In the genomic region with DNA sequence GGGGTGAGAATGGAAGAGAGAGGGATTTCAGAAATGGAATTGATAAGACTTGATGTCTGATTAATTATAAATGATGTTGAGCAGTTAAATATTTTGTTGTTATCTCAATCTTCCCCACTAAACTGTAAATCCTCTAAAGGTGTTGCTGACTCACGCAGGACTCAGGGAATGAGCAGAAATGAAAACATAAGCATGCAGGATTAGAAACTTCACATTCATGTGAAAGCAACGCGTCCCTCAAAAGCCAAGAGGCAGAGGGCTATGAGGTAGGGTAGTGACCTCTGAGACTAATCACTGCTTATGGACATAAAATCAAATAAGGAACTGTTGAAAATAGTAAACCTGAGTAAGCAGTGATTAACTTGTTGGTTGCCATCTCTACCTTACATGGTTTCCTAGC, we compare ENCODE assay signal across 23 cellular contexts. TPM values are rescaled to one million over a fixed set of nuclear protein-coding genes. Genes with fewer than 3 reads are reported as not detected.
"Had no signal": no experiment of that assay in that cellular context is flagged by ENCODE, and none has a peak within 500 bp of the region (broad histone marks: within the 10 kb centered on the region; RNA-seq: fewer than 3 reads in every experiment).

No MANE protein-coding gene starts in this region.

- H3K27ac ChIP-seq: foreskin keratinocyte, heart right ventricle, left lung, lower lobe of right lung, right lobe of liver had no signal

- H3K9me3 ChIP-seq: ascending aorta, heart right ventricle, left lung, lower lobe of right lung, mucosa of descending colon, right lobe of liver, thoracic aorta had no signal

- ATAC-seq: activated CD4-positive, alpha-beta T cell treated with anti-CD3 and anti-CD28 coated beads for 36 hours; esophagus mucosa; foreskin keratinocyte; heart right ventricle; left lung; lower lobe of right lung; mucosa of descending colon; natural killer cell treated with Interleukin-12 subunit alpha and Interleukin-12 subunit beta and Interleukin-15 and Interleukin-18, amount 100 ng/mL, for 72 hours; right lobe of liver had no signal

- H3K4me1 ChIP-seq: right lobe of liver had no signal

- H3K4me3 ChIP-seq: ascending aorta, heart right ventricle, left lung, lower lobe of right lung, mucosa of descending colon, right lobe of liver, thoracic aorta had no signal

- H3K27me3 ChIP-seq: ascending aorta, foreskin keratinocyte, heart right ventricle, left lung, right lobe of liver had no signal

- H3K36me3 ChIP-seq: ascending aorta, heart right ventricle, left lung, lower lobe of right lung, right lobe of liver, thoracic aorta had no signal

- DNase-seq: activated CD4-positive, alpha-beta T cell treated with anti-CD3 and anti-CD28 coated beads for 36 hours; activated CD4-positive, alpha-beta T cell treated with anti-CD3 and anti-CD28 coated beads, Interleukin-2, amount 50 U/mL, for 4 hours; activated CD4-positive, CD25-positive, alpha-beta regulatory T cell; activated gamma-delta T cell; activated naive CD4-positive, alpha-beta T cell treated with anti-CD3 and anti-CD28 coated beads, Interleukin-2, amount 10 ng/mL, durations not matched to agents 7 days and 5 days; activated naive CD8-positive, alpha-beta T cell treated with anti-CD3 and anti-CD28 coated beads, Interleukin-2, amount 10 ng/mL, durations not matched to agents 7 days and 5 days; activated T-cell treated with anti-CD3 and anti-CD28 coated beads, Interleukin-2, amount 50 U/mL, for 1 hour; caudate nucleus; cortex of kidney; foreskin keratinocyte; heart right ventricle; left lung; lower lobe of right lung; mucosa of descending colon; posterior cingulate gyrus; right lobe of liver; stimulated activated CD4-positive, alpha-beta T cell treated with anti-CD3 and anti-CD28 coated beads, Interleukin-2, amount 100 ng/mL, for 48 hours; T-helper 1 cell; trophoblast cell had no signal

RNA-seq across cellular contexts. Expression of gene ADAMTSL1, which starts 21.1 kb away (rescaled TPM):
- total RNA-seq: activated CD4-positive, alpha-beta T cell treated with anti-CD3 and anti-CD28 coated beads for 36 hours; activated naive CD8-positive, alpha-beta T cell treated with anti-CD3 and anti-CD28 coated beads, Interleukin-2, amount 10 ng/mL, durations not matched to agents 7 days and 5 days; natural killer cell treated with Interleukin-12 subunit alpha and Interleukin-12 subunit beta and Interleukin-15 and Interleukin-18, amount 100 ng/mL, for 72 hours had no signal
